11 cellular contexts compared by ENCODE assay signal in genomic region chr4:2387829-2388228, GRCh38. TPM values are rescaled to one million over a fixed set of nuclear protein-coding genes. Genes with fewer than 3 reads are reported as not detected.
"Had no signal": no experiment of that assay in that cellular context is flagged by ENCODE, and none has a peak within 500 bp of the region (broad histone marks: within the 10 kb centered on the region; RNA-seq: fewer than 3 reads in every experiment).

No MANE protein-coding gene starts in this region.

- H3K4me1 ChIP-seq: HAP-1 had no signal

- ATAC-seq: HCT116, HepG2 had no signal

- FAIRE-seq: HepG2 had no signal

- H3K27ac ChIP-seq: GM23248, HL-60 had no signal

- H3K36me3 ChIP-seq: HAP-1 had no signal

- H3K9me3 ChIP-seq: HAP-1 had no signal

- H3K36me3 Mint-ChIP-seq: IgD-negative memory B cell had no signal

- H3K4me3 ChIP-seq: GM23248, HAP-1 had no signal

- H3K9ac ChIP-seq: GM23248 had no signal

- DNase-seq: GOT3, H7, KG1 had no signal

RNA-seq across cellular contexts. Expression of gene CFAP99, which starts 30.9 kb away (rescaled TPM):
- total RNA-seq: GM23248, H4, H7, HepG2, HT1080 had no signal
- polyA plus RNA-seq: GM23248, HepG2, IgD-negative memory B cell had no signal
